ENCODE assay signal across 8 cellular contexts in genomic region chr12:2958432-2959193, GRCh38. TPM values are rescaled to one million over a fixed set of nuclear protein-coding genes. Genes with fewer than 3 reads are reported as not detected.
DNase-seq lines count a peak whose midpoint lies in the region; ATAC-seq and TF ChIP-seq lines count a peak whose summit lies in the region.

No MANE protein-coding gene starts in this region.

- no peaks in the 10 kb centered on the region for H3K36me3 Mint-ChIP-seq in natural killer cell

- peak overlapping the region; percentile 66 for H3K4me2 ChIP-seq in DOHH2 (ENCODE audit: low read length)

- peaks cover 24% of the 10 kb centered on the region for H3K27me3 ChIP-seq in DOHH2 (ENCODE audit: control insufficient read depth, low read length)
- peaks cover 0 to 31% (median 0%) of the 10 kb centered on the region in 4 donors for H3K27me3 ChIP-seq in esophagus squamous epithelium

- H3K4me1 Mint-ChIP-seq in natural killer cell, result peaks cover 0 to 6% of the 10 kb centered on the region in 2 donors

- DNase-seq in HuH-7.5 (ENCODE audit: low spot score) (peak; percentile 92), SW 1271 (lab: John Stamatoyannopoulos, UW) (peak; percentile 83 to 86), esophagus squamous epithelium (lab: John Stamatoyannopoulos, UW) (no peak), natural killer cell (no peak), erythroblast (lab: John Stamatoyannopoulos, UW) (no peak), OCI-M2 (lab: John Stamatoyannopoulos, UW; ENCODE audit: unreplicated experiment) (no peak)

- no peaks in the 10 kb centered on the region for H3K9me3 Mint-ChIP-seq in natural killer cell

- H4K20me1 ChIP-seq in DOHH2 (ENCODE audit: control insufficient read depth, insufficient read depth, low read depth, low read length), result no peaks in the 10 kb centered on the region

- intact Hi-C loops in esophagus squamous epithelium (cut with DNase I) (no loop called here), natural killer cell (cut with micrococcal nuclease) (no loop called here)

- no peak overlapping the region for H3K27ac ChIP-seq in DOHH2 (ENCODE audit: low read depth, low read length)
- H3K27ac ChIP-seq in esophagus squamous epithelium, result peak overlapping the region; percentile 84 to 96 (median 86)

- H3K9me3 ChIP-seq in DOHH2 (ENCODE audit: control insufficient read depth, insufficient read depth, low read length) (no peaks in the 10 kb centered on the region), esophagus squamous epithelium (no peaks in the 10 kb centered on the region)

- H3K36me3 ChIP-seq in DOHH2 (ENCODE audit: control insufficient read depth, low read length) (no peaks in the 10 kb centered on the region), esophagus squamous epithelium (no peaks in the 10 kb centered on the region)

- TF ChIP-seq CTCF in DOHH2 (IDR thresholded peaks at IDR 0.05; ENCODE audit: low read depth, low read length, poor library complexity, severe bottlenecking), result no peak
- no peak for TF ChIP-seq CTCF in esophagus squamous epithelium (IDR thresholded peaks at IDR 0.05)
- no peak for TF ChIP-seq CTCF in natural killer cell (IDR thresholded peaks at IDR 0.05)

- H3K79me2 ChIP-seq in DOHH2 (ENCODE audit: control insufficient read depth, low read length), result peaks cover 34% of the 10 kb centered on the region

- no peak for TF ChIP-seq POLR2A in esophagus squamous epithelium (IDR thresholded peaks at IDR 0.05)
- TF ChIP-seq POLR2A in erythroblast (IDR thresholded peaks at IDR 0.05; ENCODE audit: low read length), result no peak

- no peaks in the 10 kb centered on the region for H3K9me2 ChIP-seq in DOHH2 (replicated peaks; ENCODE audit: control insufficient read depth, low read length)

- H3K4me3 ChIP-seq in DOHH2 (ENCODE audit: low read length) (peak overlapping the region; percentile 77), esophagus squamous epithelium (peak overlapping the region; percentile 53 to 81 (median 63))

- ATAC-seq in natural killer cell (no peak), HG03159 (IDR thresholded peaks at IDR 0.05; ENCODE audit: unreplicated experiment) (no peak)

- WGBS in esophagus squamous epithelium, 2 donors, result 0 to 2% methylated on average over 8 to 18 of the region's 48 CpGs

- H3K27me3 Mint-ChIP-seq in natural killer cell (ENCODE audit: low read depth in 2 of 2), result peaks cover 46 to 53% of the 10 kb centered on the region in 2 donors

- no peaks in the 10 kb centered on the region for H3F3A ChIP-seq in DOHH2 (ENCODE audit: control insufficient read depth, insufficient read depth)

- H3K4me1 ChIP-seq in DOHH2 (ENCODE audit: control insufficient read depth, low read length) (peaks cover 20% of the 10 kb centered on the region), esophagus squamous epithelium (peaks cover 20 to 46% (median 26%) of the 10 kb centered on the region in 3 donors)

- H3K27ac Mint-ChIP-seq in natural killer cell, result no peak overlapping the region

- peak overlapping the region; percentile 53 for H3K4me3 Mint-ChIP-seq in natural killer cell

RNA-seq across cellular contexts. Expression of gene TEAD4, which starts 0.6 kb away (rescaled TPM):
- total RNA-seq in esophagus squamous epithelium (10 to 100 TPM; 10.7 to 16.6 (median 13.5) TPM), natural killer cell (not detected)

Comparison
In these comparisons a context has a peak if more than half of its experiments do, and no peak if none do; other contexts are left out.
1. DNase-seq: peak in HuH-7.5 (single experiment) and SW 1271 (2 of 2); none in esophagus squamous epithelium (single experiment), natural killer cell (single experiment), erythroblast (0 of 2) and OCI-M2 (single experiment).
2. RNA of gene TEAD4, which starts 0.6 kb away (total RNA-seq): 10.7 to 16.6 TPM in esophagus squamous epithelium; not detected in natural killer cell; every median in the first group is over 10 times any median in the second.